In the genomic region with DNA sequence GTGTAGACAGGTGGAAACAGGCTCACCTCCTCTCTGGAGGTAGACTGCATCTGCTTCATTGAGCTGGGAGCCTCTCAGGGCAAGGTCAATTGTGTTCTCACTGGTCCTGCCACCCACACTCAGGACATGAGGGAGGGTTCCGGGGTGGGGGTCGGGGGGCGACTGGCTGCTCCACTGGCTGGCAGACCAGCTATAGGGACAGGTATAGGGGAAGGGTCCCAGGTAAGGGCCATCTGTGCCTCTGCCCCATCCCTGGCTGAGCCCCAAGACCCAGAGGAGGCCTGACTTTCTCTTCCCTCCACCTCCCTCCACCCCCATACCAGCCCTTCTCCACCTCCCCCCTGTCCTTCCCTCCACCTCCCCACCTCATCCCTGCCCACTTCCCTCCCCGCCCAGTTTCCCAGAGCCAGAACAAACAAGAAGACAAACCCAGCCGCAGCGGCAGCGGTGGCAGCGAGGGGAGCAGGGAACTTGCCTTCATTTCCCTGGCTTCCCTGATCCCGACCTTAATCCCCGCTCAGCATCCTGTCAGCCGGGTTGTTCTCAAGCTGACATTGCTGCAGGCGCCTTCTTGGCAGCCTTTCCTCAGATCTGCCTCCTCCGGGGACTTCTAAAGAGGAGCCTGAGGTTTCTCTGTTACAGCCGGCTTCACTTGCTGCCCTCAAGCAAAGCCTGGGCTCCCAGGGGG, we compare ENCODE assay signal across 12 cellular contexts. TPM values are rescaled to one million over a fixed set of nuclear protein-coding genes. Genes with fewer than 3 reads are reported as not detected.
A peak's percentile ranks its signal among the peaks of the same experiment; 100 is the strongest.
DNase-seq lines count a peak whose midpoint lies in the region; ATAC-seq, FAIRE-seq and TF ChIP-seq lines count a peak whose summit lies in the region.
"Had no signal": no experiment of that assay in that cellular context is flagged by ENCODE, and none has a peak within 500 bp of the region (broad histone marks: within the 10 kb centered on the region; RNA-seq: fewer than 3 reads in every experiment).

No MANE protein-coding gene starts in this region.

- no peak overlapping the region for H3K27ac Mint-ChIP-seq in activated naive CD4-positive, alpha-beta T cell treated with anti-CD3 and anti-CD28 coated beads, Interleukin-2, amount 10 ng/mL, durations not matched to agents 7 days and 5 days
- no peak overlapping the region for H3K27ac Mint-ChIP-seq in activated CD4-positive, alpha-beta T cell treated with anti-CD3 and anti-CD28 coated beads, Interleukin-2, amount 10 ng/mL, durations not matched to agents 7 days and 5 days

- CTCF ChIA-PET in activated naive CD4-positive, alpha-beta T cell treated with anti-CD3 and anti-CD28 coated beads, Interleukin-2, amount 10 ng/mL, durations not matched to agents 7 days and 5 days (lab: Charles Lee): no interaction called here
- CTCF ChIA-PET in activated CD4-positive, alpha-beta T cell treated with anti-CD3 and anti-CD28 coated beads, Interleukin-2, amount 10 ng/mL, durations not matched to agents 7 days and 5 days (lab: Charles Lee): interaction anchor here (0.5 to 2.7 kb wide), 2 partner anchors 11 to 62 kb away, joined by 3 to 10 read pairs; no protein-coding TSS in a partner anchor

- H3K9me3 ChIP-seq in MG63 (no peaks in the 10 kb centered on the region), mucosa of descending colon (no peaks in the 10 kb centered on the region)
- H3K9me3 ChIP-seq: prostate gland had no signal

- ATAC-seq in mucosa of descending colon: peak; percentile 76

- H3K4me3 ChIP-seq in AG10803 (ENCODE audit: low read length): no peak overlapping the region
- no peak overlapping the region for H3K4me3 ChIP-seq in MG63
- H3K4me3 ChIP-seq in cardiac fibroblast (replicated peaks in 1 of 2; ENCODE audit: low read depth in 2 of 2, low read length in 2 of 2): no peak overlapping the region
- no peak overlapping the region for H3K4me3 ChIP-seq in mucosa of descending colon
- H3K4me3 ChIP-seq: prostate gland had no signal

- H3K36me3 ChIP-seq in MG63 (no peaks in the 10 kb centered on the region), mucosa of descending colon (ENCODE audit: low read depth) (no peaks in the 10 kb centered on the region)
- H3K36me3 ChIP-seq: prostate gland had no signal

- no peaks in the 10 kb centered on the region for H3K9me3 Mint-ChIP-seq in activated naive CD4-positive, alpha-beta T cell treated with anti-CD3 and anti-CD28 coated beads, Interleukin-2, amount 10 ng/mL, durations not matched to agents 7 days and 5 days
- H3K9me3 Mint-ChIP-seq in activated CD4-positive, alpha-beta T cell treated with anti-CD3 and anti-CD28 coated beads, Interleukin-2, amount 10 ng/mL, durations not matched to agents 7 days and 5 days: no peaks in the 10 kb centered on the region

- H3K4me1 Mint-ChIP-seq in activated naive CD4-positive, alpha-beta T cell treated with anti-CD3 and anti-CD28 coated beads, Interleukin-2, amount 10 ng/mL, durations not matched to agents 7 days and 5 days: peaks cover 35% of the 10 kb centered on the region
- peaks cover 19% of the 10 kb centered on the region for H3K4me1 Mint-ChIP-seq in activated CD4-positive, alpha-beta T cell treated with anti-CD3 and anti-CD28 coated beads, Interleukin-2, amount 10 ng/mL, durations not matched to agents 7 days and 5 days

- FAIRE-seq in RCC 7860 (lab: Jason Lieb, UNC): no peak

- TF ChIP-seq CTCF in AG10803 (conservative IDR thresholded peaks at IDR 0.05; ENCODE audit: low read length) (no peak), cardiac fibroblast (IDR thresholded peaks at IDR 0.05; ENCODE audit: low read depth, low read length) (no peak), mucosa of descending colon (IDR thresholded peaks at IDR 0.05) (no peak)

- H3K4me1 ChIP-seq in mucosa of descending colon (ENCODE audit: low read depth): peaks cover 22% of the 10 kb centered on the region

- intact Hi-C loops in mucosa of descending colon (cut with DNase I, micrococcal nuclease): no loop called here

- no peak overlapping the region for H3K4me3 Mint-ChIP-seq in activated naive CD4-positive, alpha-beta T cell treated with anti-CD3 and anti-CD28 coated beads, Interleukin-2, amount 10 ng/mL, durations not matched to agents 7 days and 5 days
- H3K4me3 Mint-ChIP-seq in activated CD4-positive, alpha-beta T cell treated with anti-CD3 and anti-CD28 coated beads, Interleukin-2, amount 10 ng/mL, durations not matched to agents 7 days and 5 days: no peak overlapping the region

- POLR2A ChIA-PET in activated CD4-positive, alpha-beta T cell treated with anti-CD3 and anti-CD28 coated beads, Interleukin-2, amount 10 ng/mL, durations not matched to agents 7 days and 5 days (lab: Charles Lee): no interaction called here

- peaks cover 96% of the 10 kb centered on the region for H3K27me3 Mint-ChIP-seq in activated naive CD4-positive, alpha-beta T cell treated with anti-CD3 and anti-CD28 coated beads, Interleukin-2, amount 10 ng/mL, durations not matched to agents 7 days and 5 days
- H3K27me3 Mint-ChIP-seq in activated CD4-positive, alpha-beta T cell treated with anti-CD3 and anti-CD28 coated beads, Interleukin-2, amount 10 ng/mL, durations not matched to agents 7 days and 5 days: peaks cover 43% of the 10 kb centered on the region

- H3K36me3 Mint-ChIP-seq in activated naive CD4-positive, alpha-beta T cell treated with anti-CD3 and anti-CD28 coated beads, Interleukin-2, amount 10 ng/mL, durations not matched to agents 7 days and 5 days: peaks cover 2% of the 10 kb centered on the region
- no peaks in the 10 kb centered on the region for H3K36me3 Mint-ChIP-seq in activated CD4-positive, alpha-beta T cell treated with anti-CD3 and anti-CD28 coated beads, Interleukin-2, amount 10 ng/mL, durations not matched to agents 7 days and 5 days (ENCODE audit: low read depth)

- H3K27me3 ChIP-seq in MG63: no peaks in the 10 kb centered on the region

- DNase-seq in AG10803 (ENCODE audit: low read depth) (peak; percentile 28), MG63 (peak; percentile 19), cardiac fibroblast (ENCODE audit: low read depth in 2 of 2) (peak; percentile 34 to 60), mucosa of descending colon (peak in 2 of 3 donors; percentile 57 to 71), NCI-H1930 (lab: John Stamatoyannopoulos, UW) (no peak), RCC 7860 (ENCODE audit: low spot score) (no peak)
- no peak for DNase-seq in activated naive CD4-positive, alpha-beta T cell treated with anti-CD3 and anti-CD28 coated beads, Interleukin-2, amount 10 ng/mL, durations not matched to agents 7 days and 5 days
- no peak for DNase-seq in activated CD4-positive, alpha-beta T cell treated with anti-CD3 and anti-CD28 coated beads, Interleukin-2, amount 10 ng/mL, durations not matched to agents 7 days and 5 days
- DNase-seq: activated T-cell treated with anti-CD3 and anti-CD28 coated beads for 4 hours; CD4-positive, CD25-positive, alpha-beta regulatory T cell; NCI-H1694 treated with DMSO at 0.1 percent for 48 hours had no signal

RNA-seq across cellular contexts. Expression of gene FOXP4, which starts 18.3 kb away (rescaled TPM):
- total RNA-seq in MG63 (2014; rRNA removed; shearing (Covaris generic); ENCODE audit: low replicate concordance): 0.53 TPM in 1 of 2 replicates, not detected in the other
- 10 to 100 TPM; 31.5 to 34.9 (median 33.8) TPM for total RNA-seq in mucosa of descending colon
- total RNA-seq in activated CD4-positive, alpha-beta T cell treated with anti-CD3 and anti-CD28 coated beads, Interleukin-2, amount 10 ng/mL, durations not matched to agents 7 days and 5 days: 1 to 10 TPM; 4.8 to 5.3 TPM

Comparison
In these comparisons a context has a peak if more than half of its experiments do, and no peak if none do; other contexts are left out.
1. DNase-seq: peak in AG10803 (single experiment), MG63 (single experiment), cardiac fibroblast (2 of 2) and mucosa of descending colon (2 of 3); none in NCI-H1930 (0 of 2), activated naive CD4-positive, alpha-beta T cell treated with anti-CD3 and anti-CD28 coated beads, Interleukin-2, amount 10 ng/mL, durations not matched to agents 7 days and 5 days (single experiment), activated CD4-positive, alpha-beta T cell treated with anti-CD3 and anti-CD28 coated beads, Interleukin-2, amount 10 ng/mL, durations not matched to agents 7 days and 5 days (single experiment) and RCC 7860 (single experiment).
2. RNA of gene FOXP4, which starts 18.3 kb away (total RNA-seq): 31.5 to 34.9 TPM in mucosa of descending colon; 4.8 to 5.3 TPM in activated CD4-positive, alpha-beta T cell treated with anti-CD3 and anti-CD28 coated beads, Interleukin-2, amount 10 ng/mL, durations not matched to agents 7 days and 5 days and 0.53 TPM in MG63; every median in the first group is over 4 times any median in the second.